In genomic region chr20:40176442-40176841, GRCh38 we compare ENCODE assay signal across 25 cellular contexts.
"Had no signal": no experiment of that assay in that cellular context is flagged by ENCODE, and none has a peak within 500 bp of the region (broad histone marks: within the 10 kb centered on the region; RNA-seq: fewer than 3 reads in every experiment).

No MANE protein-coding gene starts in this region.

- H3K79me2 ChIP-seq: hepatocyte, parathyroid adenoma had no signal

- H3K4me3 Mint-ChIP-seq: activated CD4-positive, alpha-beta memory T cell treated with anti-CD3 and anti-CD28 coated beads for 36 hours; activated T-cell treated with anti-CD3 and anti-CD28 coated beads, Interleukin-2, amount 50 U/mL, for 24 hours; memory B cell; naive thymus-derived CD4-positive, alpha-beta T cell; neural crest cell had no signal

- H2AFZ ChIP-seq: hepatocyte had no signal

- H3K9me3 Mint-ChIP-seq: activated CD4-positive, alpha-beta memory T cell treated with anti-CD3 and anti-CD28 coated beads for 36 hours; activated T-cell treated with anti-CD3 and anti-CD28 coated beads, Interleukin-2, amount 50 U/mL, for 24 hours; memory B cell had no signal

- H3K27ac Mint-ChIP-seq: activated CD4-positive, alpha-beta memory T cell treated with anti-CD3 and anti-CD28 coated beads for 36 hours; activated T-cell treated with anti-CD3 and anti-CD28 coated beads, Interleukin-2, amount 50 U/mL, for 24 hours; memory B cell; naive thymus-derived CD4-positive, alpha-beta T cell had no signal

- DNase-seq: activated CD4-positive, alpha-beta memory T cell treated with anti-CD3 and anti-CD28 coated beads for 36 hours; activated CD4-positive, alpha-beta T cell treated with anti-CD3 and anti-CD28 coated beads for 48 hours; activated CD8-positive, alpha-beta memory T cell treated with anti-CD3 and anti-CD28 coated beads, Interleukin-2, amount 50 U/mL, for 48 hours; activated gamma-delta T cell; activated naive CD4-positive, alpha-beta T cell treated with anti-CD3 and anti-CD28 coated beads, Interleukin-2, amount 50 U/mL, for 16 hours; activated T-cell treated with anti-CD3 and anti-CD28 coated beads, Interleukin-2, amount 50 U/mL, for 24 hours; amniotic stem cell; brain microvascular endothelial cell; central memory CD4-positive, alpha-beta T cell; islet precursor cell; left colon; midbrain; naive thymus-derived CD4-positive, alpha-beta T cell; occipital lobe; right cardiac atrium; stimulated activated CD4-positive, alpha-beta T cell treated with anti-CD3 and anti-CD28 coated beads, Interleukin-2, amount 100 ng/mL, for 48 hours; stimulated activated naive CD4-positive, alpha-beta T cell treated with Interleukin-2 at 50 U/mL for 16 hours had no signal

- ATAC-seq: activated CD4-positive, CD25-positive, alpha-beta regulatory T cell treated with anti-CD3 and anti-CD28 coated beads, Interleukin-2, amount 50 U/mL, for 24 hours; gastroesophageal sphincter; left colon; naive thymus-derived CD4-positive, alpha-beta T cell; right cardiac atrium had no signal

- H3K36me3 Mint-ChIP-seq: activated CD4-positive, alpha-beta memory T cell treated with anti-CD3 and anti-CD28 coated beads for 36 hours; memory B cell; naive thymus-derived CD4-positive, alpha-beta T cell had no signal

- H3K4me2 ChIP-seq: hepatocyte had no signal

- H3K36me3 ChIP-seq: brain microvascular endothelial cell, gastroesophageal sphincter, tibial nerve had no signal

- H3K9me3 ChIP-seq: gastroesophageal sphincter, tibial nerve had no signal

- H3K4me1 ChIP-seq: gastroesophageal sphincter, tibial nerve had no signal

- H3K27ac ChIP-seq: brain microvascular endothelial cell, gastroesophageal sphincter, hepatocyte, parathyroid adenoma, tibial nerve, VCaP had no signal

- H3K4me1 Mint-ChIP-seq: memory B cell; naive thymus-derived CD4-positive, alpha-beta T cell had no signal

- H3K4me3 ChIP-seq: gastroesophageal sphincter, hepatocyte, tibial nerve had no signal

- H3K9ac ChIP-seq: parathyroid adenoma had no signal

- H3K27me3 ChIP-seq: brain microvascular endothelial cell, gastroesophageal sphincter, hepatocyte, tibial nerve had no signal
